Comparison of ENCODE assay signal across 20 cellular contexts in the genomic region with DNA sequence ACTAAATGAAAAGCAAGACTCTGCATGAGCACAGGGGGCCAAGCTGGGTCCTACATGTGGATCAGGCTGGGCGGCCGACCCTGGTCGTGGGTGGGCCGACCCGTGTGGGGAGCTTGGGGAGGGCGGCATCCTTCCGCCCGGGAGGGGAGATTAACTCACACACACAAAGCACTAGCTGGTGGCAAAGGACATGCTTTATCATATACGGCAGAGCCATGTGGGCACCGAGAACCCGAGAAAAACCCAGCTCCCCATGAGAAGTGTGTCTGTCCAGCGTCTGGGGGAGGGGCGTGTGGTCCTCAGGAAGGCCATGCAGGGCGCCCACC. TPM values are rescaled to one million over a fixed set of nuclear protein-coding genes. Genes with fewer than 3 reads are reported as not detected.
"Had no signal": no experiment of that assay in that cellular context is flagged by ENCODE, and none has a peak within 500 bp of the region (broad histone marks: within the 10 kb centered on the region; RNA-seq: fewer than 3 reads in every experiment).

No MANE protein-coding gene starts in this region.

- H3K27ac ChIP-seq: colonic mucosa, heart right ventricle, tibial nerve had no signal

- H3K27me3 Mint-ChIP-seq: stimulated activated naive CD8-positive, alpha-beta T cell treated with anti-CD3 and anti-CD28 coated beads, Interleukin-15, Interleukin-2, amounts not matched to agents 100 ng/mL and 50 ng/mL, for 24 hours had no signal

- H3K4me3 ChIP-seq: colonic mucosa, heart right ventricle, smooth muscle cell, testis, tibial nerve had no signal

- H3K36me3 ChIP-seq: colonic mucosa, heart right ventricle, tibial nerve had no signal

- H3K27ac Mint-ChIP-seq: naive B cell; nephron; stimulated activated effector memory CD8-positive, alpha-beta T cell treated with anti-CD3 and anti-CD28 coated beads, Interleukin-12 subunit alpha, Interleukin-12 subunit beta, amount 100 ng/mL, for 72 hours; stimulated activated naive CD8-positive, alpha-beta T cell treated with anti-CD3 and anti-CD28 coated beads, Interleukin-15, Interleukin-2, amounts not matched to agents 100 ng/mL and 50 ng/mL, for 24 hours had no signal

- H3K4me1 Mint-ChIP-seq: nephron had no signal

- ATAC-seq: esophagus mucosa; heart right ventricle; right cardiac atrium; stimulated activated effector memory CD8-positive, alpha-beta T cell treated with anti-CD3 and anti-CD28 coated beads, Interleukin-12 subunit alpha, Interleukin-12 subunit beta, amount 100 ng/mL, for 72 hours had no signal

- H3K4me3 Mint-ChIP-seq: naive B cell; nephron; stimulated activated effector memory CD8-positive, alpha-beta T cell treated with anti-CD3 and anti-CD28 coated beads, Interleukin-12 subunit alpha, Interleukin-12 subunit beta, amount 100 ng/mL, for 72 hours; stimulated activated naive CD8-positive, alpha-beta T cell treated with anti-CD3 and anti-CD28 coated beads, Interleukin-15, Interleukin-2, amounts not matched to agents 100 ng/mL and 50 ng/mL, for 24 hours had no signal

- H3K9me3 Mint-ChIP-seq: naive B cell; nephron; stimulated activated effector memory CD8-positive, alpha-beta T cell treated with anti-CD3 and anti-CD28 coated beads, Interleukin-12 subunit alpha, Interleukin-12 subunit beta, amount 100 ng/mL, for 72 hours; stimulated activated naive CD8-positive, alpha-beta T cell treated with anti-CD3 and anti-CD28 coated beads, Interleukin-15, Interleukin-2, amounts not matched to agents 100 ng/mL and 50 ng/mL, for 24 hours had no signal

- DNase-seq: cerebellar nuclear complex; colonic mucosa; dermis blood vessel endothelial cell; effector CD8-positive, alpha-beta T cell; heart right ventricle; hypothalamus; kidney glomerular epithelial cell; mesendoderm; naive B cell; right cardiac atrium; stimulated activated CD4-positive, alpha-beta T cell treated with anti-CD3 and anti-CD28 coated beads, Interleukin-4, amount 100 ng/mL, for 1 hour; stimulated activated CD8-positive, alpha-beta memory T cell treated with anti-CD3 and anti-CD28 coated beads, Interleukin-4, amount 100 ng/mL, for 48 hours; testis had no signal

- H3K27me3 ChIP-seq: testis had no signal

- H3K4me1 ChIP-seq: colonic mucosa, heart right ventricle, tibial nerve had no signal

- H3K4me2 ChIP-seq: smooth muscle cell had no signal

- H3K36me3 Mint-ChIP-seq: naive B cell; stimulated activated effector memory CD8-positive, alpha-beta T cell treated with anti-CD3 and anti-CD28 coated beads, Interleukin-12 subunit alpha, Interleukin-12 subunit beta, amount 100 ng/mL, for 72 hours had no signal

- H3K9me3 ChIP-seq: colonic mucosa, heart right ventricle, testis, tibial nerve had no signal

RNA-seq across cellular contexts. Expression of gene BRSK2, which starts 41.0 kb away (rescaled TPM):
- polyA plus RNA-seq: liver had no signal
